Comparison of ENCODE assay signal across 21 cellular contexts in genomic region chr1:111145542-111145941, GRCh38. TPM values are rescaled to one million over a fixed set of nuclear protein-coding genes. Genes with fewer than 3 reads are reported as not detected.
DNase-seq lines count a peak whose midpoint lies in the region; ATAC-seq and TF ChIP-seq lines count a peak whose summit lies in the region.
"Had no signal": no experiment of that assay in that cellular context is flagged by ENCODE, and none has a peak within 500 bp of the region (broad histone marks: within the 10 kb centered on the region; RNA-seq: fewer than 3 reads in every experiment).

No MANE protein-coding gene starts in this region.

- no peaks in the 10 kb centered on the region for H3K9me3 Mint-ChIP-seq in activated naive CD4-positive, alpha-beta T cell treated with anti-CD3 and anti-CD28 coated beads for 36 hours
- H3K9me3 Mint-ChIP-seq in stimulated activated naive B cell treated with anti-CD40 and anti-IgM and Interleukin-4, amounts not matched to agents 10 μg/mL and 1 μg/mL and 100 μg/mL, for 72 hours: no peaks in the 10 kb centered on the region
- H3K9me3 Mint-ChIP-seq: immature natural killer cell had no signal

- H2AFZ ChIP-seq in OCI-LY7 (ENCODE audit: low read length): no peak overlapping the region

- H3K4me2 ChIP-seq in OCI-LY7 (ENCODE audit: low read length): peak overlapping the region; percentile 58

- peaks cover 41% of the 10 kb centered on the region for H4K20me1 ChIP-seq in OCI-LY7 (ENCODE audit: insufficient read depth, low read length)

- DNase-seq in activated naive CD4-positive, alpha-beta T cell treated with anti-CD3 and anti-CD28 coated beads for 36 hours: no peak
- DNase-seq in activated naive CD4-positive, alpha-beta T cell treated with Interleukin-2 at 50 U/mL for 16 hours: no peak
- no peak for DNase-seq in OCI-LY7 (ENCODE audit: low spot score)
- DNase-seq in left lobe of liver (ENCODE audit: low spot score): no peak
- no peak for DNase-seq in stimulated activated naive B cell treated with anti-CD40 and anti-IgM and Interleukin-4, amounts not matched to agents 10 μg/mL and 1 μg/mL and 100 μg/mL, for 72 hours
- no peak for DNase-seq in stimulated activated CD4-positive, alpha-beta T cell treated with anti-CD3 and anti-CD28 coated beads, Interleukin-2, amount 100 ng/mL, for 48 hours
- no peak for DNase-seq in mucosa of descending colon
- no peak for DNase-seq in G401 (ENCODE audit: low spot score)
- DNase-seq: activated CD4-positive, alpha-beta T cell treated with anti-CD3 and anti-CD28 coated beads for 48 hours; adrenal gland; cortex of kidney; DMS53; immature natural killer cell; NCI-H1105; NCI-H2081; RPMI8226; stimulated activated CD4-positive, alpha-beta T cell treated with anti-CD3 and anti-CD28 coated beads, Interleukin-1b, Interleukin-23, amount 100 ng/mL, for 48 hours had no signal

- H3K27ac Mint-ChIP-seq in activated naive CD4-positive, alpha-beta T cell treated with anti-CD3 and anti-CD28 coated beads for 36 hours: peak overlapping the region; percentile 61
- H3K27ac Mint-ChIP-seq in stimulated activated naive B cell treated with anti-CD40 and anti-IgM and Interleukin-4, amounts not matched to agents 10 μg/mL and 1 μg/mL and 100 μg/mL, for 72 hours: peak overlapping the region; percentile 71

- H3K4me1 ChIP-seq in OCI-LY7 (ENCODE audit: insufficient read depth, low read length, poor library complexity, severe bottlenecking): peaks cover 51% of the 10 kb centered on the region
- H3K4me1 ChIP-seq in mucosa of descending colon (ENCODE audit: low read depth): peaks cover 16% of the 10 kb centered on the region

- no peak overlapping the region for H3K4me3 Mint-ChIP-seq in activated naive CD4-positive, alpha-beta T cell treated with anti-CD3 and anti-CD28 coated beads for 36 hours
- H3K4me3 Mint-ChIP-seq in stimulated activated naive B cell treated with anti-CD40 and anti-IgM and Interleukin-4, amounts not matched to agents 10 μg/mL and 1 μg/mL and 100 μg/mL, for 72 hours: no peak overlapping the region
- H3K4me3 Mint-ChIP-seq: immature natural killer cell had no signal

- POLR2A ChIA-PET in OCI-LY7 (lab: Charles Lee): interaction anchor here (1.8 to 9.5 kb wide), 3 partner anchors 14 to 72 kb away, joined by 6 to 114 read pairs (median 10); no protein-coding TSS in a partner anchor

- H3K36me3 Mint-ChIP-seq in activated naive CD4-positive, alpha-beta T cell treated with anti-CD3 and anti-CD28 coated beads for 36 hours (ENCODE audit: low read depth): peaks cover 16% of the 10 kb centered on the region
- H3K36me3 Mint-ChIP-seq in stimulated activated naive B cell treated with anti-CD40 and anti-IgM and Interleukin-4, amounts not matched to agents 10 μg/mL and 1 μg/mL and 100 μg/mL, for 72 hours: peaks cover 18 to 30% of the 10 kb centered on the region in 2 donors

- TF ChIP-seq CTCF in OCI-LY7 (conservative IDR thresholded peaks at IDR 0.05; ENCODE audit: low read length) (no peak), mucosa of descending colon (IDR thresholded peaks at IDR 0.05) (no peak)

- intact Hi-C loops in activated naive CD4-positive, alpha-beta T cell treated with anti-CD3 and anti-CD28 coated beads for 36 hours (cut with micrococcal nuclease): loop anchor here (5.0 kb wide), 1 partner anchor 263 kb away; no protein-coding TSS in a partner anchor
- intact Hi-C loops in OCI-LY7 (cut with micrococcal nuclease; ENCODE audit: unreplicated experiment) (no loop called here), mucosa of descending colon (cut with DNase I, micrococcal nuclease) (no loop called here)

- ATAC-seq in left lobe of liver (peak; percentile 21), mucosa of descending colon (no peak)
- no peak for ATAC-seq in stimulated activated naive B cell treated with anti-CD40 and anti-IgM and Interleukin-4, amounts not matched to agents 10 μg/mL and 1 μg/mL and 100 μg/mL, for 72 hours (replicated peaks)

- H3K27me3 Mint-ChIP-seq in activated naive CD4-positive, alpha-beta T cell treated with anti-CD3 and anti-CD28 coated beads for 36 hours (ENCODE audit: low read depth): no peaks in the 10 kb centered on the region
- H3K27me3 Mint-ChIP-seq in stimulated activated naive B cell treated with anti-CD40 and anti-IgM and Interleukin-4, amounts not matched to agents 10 μg/mL and 1 μg/mL and 100 μg/mL, for 72 hours: no peaks in the 10 kb centered on the region

- no peaks in the 10 kb centered on the region for H3K9me2 ChIP-seq in OCI-LY7 (ENCODE audit: insufficient read depth, low read length)

- H3K27ac ChIP-seq in OCI-LY7 (ENCODE audit: low read depth, low read length, poor library complexity, severe bottlenecking): no peak overlapping the region
- H3K27ac ChIP-seq: adrenal gland, C4-2B, vagina had no signal

- H3K4me1 Mint-ChIP-seq in activated naive CD4-positive, alpha-beta T cell treated with anti-CD3 and anti-CD28 coated beads for 36 hours (ENCODE audit: low read depth): peaks cover 77% of the 10 kb centered on the region
- peaks cover 37 to 69% of the 10 kb centered on the region in 2 donors for H3K4me1 Mint-ChIP-seq in stimulated activated naive B cell treated with anti-CD40 and anti-IgM and Interleukin-4, amounts not matched to agents 10 μg/mL and 1 μg/mL and 100 μg/mL, for 72 hours

- H3K36me3 ChIP-seq in OCI-LY7 (ENCODE audit: insufficient read depth, low read length): peaks cover 67% of the 10 kb centered on the region
- no peaks in the 10 kb centered on the region for H3K36me3 ChIP-seq in mucosa of descending colon (ENCODE audit: low read depth)

- H3K9me3 ChIP-seq in OCI-LY7 (ENCODE audit: low read length) (no peaks in the 10 kb centered on the region), mucosa of descending colon (no peaks in the 10 kb centered on the region)
- H3K9me3 ChIP-seq: adrenal gland, vagina had no signal

- BruUV-seq in OCI-LY7 (replicated peaks; lab: Mats Ljungman, UMichigan): no TSS peak

- CTCF ChIA-PET in activated naive CD4-positive, alpha-beta T cell treated with anti-CD3 and anti-CD28 coated beads for 36 hours (lab: Charles Lee): interaction anchor here (1.2 kb wide), 1 partner anchor 115 kb away, joined by 4 read pairs; no protein-coding TSS in a partner anchor
- CTCF ChIA-PET in OCI-LY7 (lab: Charles Lee; ENCODE audit: unreplicated experiment): no interaction called here

- in situ Hi-C loops in G401 (cut with HindIII; ENCODE audit: low sequenced_read_pairs): no loop called here

- peaks cover 100% of the 10 kb centered on the region for H3K79me2 ChIP-seq in OCI-LY7 (ENCODE audit: insufficient read depth, low read depth, low read length)

- H3K4me3 ChIP-seq in OCI-LY7 (ENCODE audit: low read depth, low read length, poor library complexity, severe bottlenecking) (no peak overlapping the region), mucosa of descending colon (no peak overlapping the region)
- H3K4me3 ChIP-seq: adrenal gland, lung, vagina had no signal

RNA-seq across cellular contexts. Expression of gene CEPT1, which starts 5.5 kb away (rescaled TPM):
- total RNA-seq in activated naive CD4-positive, alpha-beta T cell treated with anti-CD3 and anti-CD28 coated beads for 36 hours: 10 to 100 TPM; 29.0 to 30.3 TPM
- 41.5 and 44.9 TPM in 2 replicates for total RNA-seq in OCI-LY7 (2014; rRNA removed; shearing (Covaris generic))
- total RNA-seq in OCI-LY7 (2022): 59.0 TPM in 2 replicates
- 26.6 TPM for total RNA-seq in left lobe of liver
- total RNA-seq in mucosa of descending colon: 10 to 100 TPM; 29.4 to 35.9 (median 31.0) TPM
- 23.4 and 23.8 TPM in 2 replicates for total RNA-seq in G401 (2014; rRNA removed; shearing (Covaris generic))

RNA-seq across cellular contexts. Expression of gene DRAM2, which starts 5.6 kb away (rescaled TPM):
- 10 to 100 TPM; 27.7 to 31.1 TPM for total RNA-seq in activated naive CD4-positive, alpha-beta T cell treated with anti-CD3 and anti-CD28 coated beads for 36 hours
- total RNA-seq in OCI-LY7 (2014; rRNA removed; shearing (Covaris generic)): 75.2 and 84.2 TPM in 2 replicates
- 83.5 and 87.9 TPM in 2 replicates for total RNA-seq in OCI-LY7 (2022)
- total RNA-seq in left lobe of liver: 15.0 TPM
- 10 to 100 TPM; 44.2 to 52.3 (median 48.5) TPM for total RNA-seq in mucosa of descending colon
- 25.1 and 45.0 TPM in 2 replicates for total RNA-seq in G401 (2014; rRNA removed; shearing (Covaris generic))

RNA-seq across cellular contexts. Expression of gene DENND2D, which starts 54.9 kb away (rescaled TPM):
- total RNA-seq in activated naive CD4-positive, alpha-beta T cell treated with anti-CD3 and anti-CD28 coated beads for 36 hours: 100 to 1,000 TPM; 210 to 213 TPM
- 34.4 and 39.9 TPM in 2 replicates for total RNA-seq in OCI-LY7 (2014; rRNA removed; shearing (Covaris generic))
- total RNA-seq in OCI-LY7 (2022): 9.8 and 13.5 TPM in 2 replicates
- 14.9 TPM for total RNA-seq in left lobe of liver
- total RNA-seq in mucosa of descending colon: 10 to 100 TPM; 42.2 to 65.4 (median 63.3) TPM
- total RNA-seq in G401 (2014; rRNA removed; shearing (Covaris generic)): not detected in 2 replicates
- total RNA-seq: HT1080 had no signal

Comparison
In these comparisons a context has a peak if more than half of its experiments do, and no peak if none do; other contexts are left out.
1. RNA of gene DENND2D, which starts 54.9 kb away (total RNA-seq): 210 to 213 TPM in activated naive CD4-positive, alpha-beta T cell treated with anti-CD3 and anti-CD28 coated beads for 36 hours, 42.2 to 65.4 TPM in mucosa of descending colon, 9.8 to 39.9 TPM in OCI-LY7 and 14.9 TPM in left lobe of liver (single experiment); not detected in G401; every median in the first group is over 10 times any median in the second.